Comparison of ENCODE assay signal across 20 cellular contexts in the genomic region with DNA sequence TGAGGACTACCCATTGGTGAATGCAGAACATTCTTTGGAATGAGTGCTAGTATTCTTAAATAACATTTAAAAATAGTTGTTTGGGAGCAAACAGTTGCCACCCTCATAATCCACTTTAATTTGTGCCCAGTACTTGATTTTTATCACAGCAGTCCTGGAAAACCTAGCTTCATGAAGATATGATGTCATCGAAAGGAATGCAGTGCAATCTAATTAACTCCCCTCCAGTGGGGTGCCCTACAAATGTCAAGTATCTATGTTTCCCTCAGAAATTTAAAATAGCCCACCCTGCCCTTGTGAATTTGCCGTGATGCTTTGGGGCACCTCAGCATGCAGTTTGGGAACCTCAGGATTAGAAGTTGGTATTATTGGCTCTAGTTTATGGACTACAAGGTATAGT. TPM values are rescaled to one million over a fixed set of nuclear protein-coding genes. Genes with fewer than 3 reads are reported as not detected.
DNase-seq lines count a peak whose midpoint lies in the region; ATAC-seq and TF ChIP-seq lines count a peak whose summit lies in the region.
"Had no signal": no experiment of that assay in that cellular context is flagged by ENCODE, and none has a peak within 500 bp of the region (broad histone marks: within the 10 kb centered on the region; RNA-seq: fewer than 3 reads in every experiment).

No MANE protein-coding gene starts in this region.

- CTCF ChIA-PET in OCI-LY7 (lab: Charles Lee; ENCODE audit: unreplicated experiment), result no interaction called here

- no TSS peak for BruUV-seq in OCI-LY7 (replicated peaks; lab: Mats Ljungman, UMichigan)

- H3K9me3 ChIP-seq in OCI-LY7 (ENCODE audit: low read length) (no peaks in the 10 kb centered on the region), skeletal muscle satellite cell (replicated peaks; ENCODE audit: low read length) (no peaks in the 10 kb centered on the region), testis (no peaks in the 10 kb centered on the region)

- H3K27ac ChIP-seq in OCI-LY7 (ENCODE audit: low read depth, low read length, poor library complexity, severe bottlenecking) (peak overlapping the region; percentile 26), epithelial cell of prostate (peak overlapping the region; percentile 85), testis (no peak overlapping the region)

- H2AFZ ChIP-seq in OCI-LY7 (ENCODE audit: low read length), result no peak overlapping the region

- H3K4me2 ChIP-seq in OCI-LY7 (ENCODE audit: low read length) (peak overlapping the region; percentile 41), skeletal muscle satellite cell (ENCODE audit: low read length) (peak overlapping the region; percentile 28)

- H3K4me3 ChIP-seq in OCI-LY7 (ENCODE audit: low read depth, low read length, poor library complexity, severe bottlenecking) (no peak overlapping the region), skeletal muscle satellite cell (ENCODE audit: low read length) (no peak overlapping the region), testis (no peak overlapping the region)

- DNase-seq in EH (ENCODE audit: low read depth) (peak; percentile 37), OCI-LY7 (ENCODE audit: low spot score) (no peak), epithelial cell of prostate (ENCODE audit: low read depth, low spot score) (no peak), amygdala (lab: John Stamatoyannopoulos, UW) (no peak), left cardiac atrium (no peak), NCI-H1694 treated with DMSO at 0.1 percent for 48 hours (lab: John Stamatoyannopoulos, UW) (no peak), testis (no peak)
- DNase-seq: activated CD4-positive, alpha-beta T cell treated with anti-CD3 and anti-CD28 coated beads for 48 hours; activated T-cell treated with anti-CD3 and anti-CD28 coated beads, Interleukin-2, amount 50 U/mL, for 4 hours; effector CD4-positive, alpha-beta T cell; GF-D8; H7; KBM-7; left colon; midbrain; NCI-H1105 treated with DMSO at 0.1 percent for 48 hours; NCI-H2171 treated with DMSO at 0.1 percent for 48 hours; retina; stimulated activated naive CD8-positive, alpha-beta T cell treated with anti-CD3 and anti-CD28 coated beads, Interleukin-15, amount 100 ng/mL, for 72 hours had no signal

- no peak for ATAC-seq in left cardiac atrium
- ATAC-seq: activated T-cell treated with anti-CD3 and anti-CD28 coated beads, Interleukin-2, amount 50 U/mL, for 4 hours; left colon; stimulated activated naive CD8-positive, alpha-beta T cell treated with anti-CD3 and anti-CD28 coated beads, Interleukin-15, amount 100 ng/mL, for 72 hours had no signal

- POLR2A ChIA-PET in OCI-LY7 (lab: Charles Lee), result interaction anchor here (1.7 to 5.1 kb wide), 3 partner anchors 7 to 61 kb away, joined by 4 to 43 read pairs (median 5); partner anchors contain the start of gene RAB9A

- intact Hi-C loops in OCI-LY7 (cut with micrococcal nuclease; ENCODE audit: unreplicated experiment), result no loop called here
- intact Hi-C loops in left cardiac atrium (cut with DNase I), result no loop called here
- intact Hi-C loops in testis (cut with DNase I; ENCODE audit: low total_unique reads), result no loop called here

- H3K9me2 ChIP-seq in OCI-LY7 (ENCODE audit: insufficient read depth, low read length), result no peaks in the 10 kb centered on the region

- WGBS in testis, 2 donors, result 80 to 88% methylated on average over 1 to 2 of the region's 2 CpGs

- H3K36me3 ChIP-seq in OCI-LY7 (ENCODE audit: insufficient read depth, low read length), result no peaks in the 10 kb centered on the region; the same call in 1 of the 2 replicates
- H3K36me3 ChIP-seq in skeletal muscle satellite cell (ENCODE audit: insufficient read depth, low read length), result no peaks in the 10 kb centered on the region
- no peaks in the 10 kb centered on the region for H3K36me3 ChIP-seq in testis (ENCODE audit: low read depth, missing control alignments)

- TF ChIP-seq CTCF in OCI-LY7 (conservative IDR thresholded peaks at IDR 0.05; ENCODE audit: low read length) (no peak), testis (IDR thresholded peaks at IDR 0.05) (no peak)

- H3K9ac ChIP-seq in skeletal muscle satellite cell (ENCODE audit: low read depth, low read length), result no peak overlapping the region

- no peak for TF ChIP-seq POLR2A in testis (IDR thresholded peaks at IDR 0.05)

- peaks cover 99% of the 10 kb centered on the region for H3K79me2 ChIP-seq in OCI-LY7 (ENCODE audit: insufficient read depth, low read depth, low read length)

- peaks cover 29% of the 10 kb centered on the region; the same call in 1 of the 2 replicates for H4K20me1 ChIP-seq in OCI-LY7 (ENCODE audit: insufficient read depth, low read length)

- H3K4me1 ChIP-seq in OCI-LY7 (ENCODE audit: insufficient read depth, low read length, poor library complexity, severe bottlenecking) (peaks cover 82% of the 10 kb centered on the region), skeletal muscle satellite cell (ENCODE audit: control insufficient read depth, insufficient read depth, low read length) (peaks cover 15% of the 10 kb centered on the region), testis (peaks cover 3% of the 10 kb centered on the region)

- H3K27me3 ChIP-seq in skeletal muscle satellite cell (ENCODE audit: control insufficient read depth, insufficient read depth, low read length) (no peaks in the 10 kb centered on the region), testis (no peaks in the 10 kb centered on the region)

RNA-seq across cellular contexts. Expression of gene RAB9A, which starts 5.4 kb away (rescaled TPM):
- total RNA-seq in OCI-LY7 (2014; rRNA removed; shearing (Covaris generic)), result 11.2 and 14.1 TPM in 2 replicates
- total RNA-seq in OCI-LY7 (2022) (9.4 and 11.7 TPM in 2 replicates), left cardiac atrium (10 to 100 TPM; 21.4 to 25.2 TPM), testis (10 to 100 TPM; 12.9 to 13.1 TPM)
- 31.9 and 34.5 TPM in 2 replicates for total RNA-seq in skeletal muscle satellite cell (2012; rRNA removed)
- polyA plus RNA-seq in testis (ENCODE audit: insufficient read depth, low read depth, low replicate concordance), result 13.2 TPM

RNA-seq across cellular contexts. Expression of gene TRAPPC2, which starts 40.1 kb away (rescaled TPM):
- 16.4 and 22.2 TPM in 2 replicates for total RNA-seq in OCI-LY7 (2014; rRNA removed; shearing (Covaris generic))
- total RNA-seq in OCI-LY7 (2022), result 27.0 and 32.3 TPM in 2 replicates
- 10.0 and 10.6 TPM in 2 replicates for total RNA-seq in skeletal muscle satellite cell (2012; rRNA removed)
- total RNA-seq in left cardiac atrium, result 1 to 10 TPM; 8.9 to 9.1 TPM
- total RNA-seq in testis, result 1 to 10 TPM; 8.7 to 9.7 TPM
- 7.1 TPM for polyA plus RNA-seq in testis (ENCODE audit: insufficient read depth, low read depth, low replicate concordance)

RNA-seq across cellular contexts. Expression of gene OFD1, which starts 40.2 kb away (rescaled TPM):
- total RNA-seq in OCI-LY7 (2014; rRNA removed; shearing (Covaris generic)), result 60.7 and 71.0 TPM in 2 replicates
- total RNA-seq in OCI-LY7 (2022), result 64.7 and 69.8 TPM in 2 replicates
- total RNA-seq in skeletal muscle satellite cell (2012; rRNA removed), result 9.1 and 18.6 TPM in 2 replicates
- 1 to 10 TPM; 9.3 TPM for total RNA-seq in left cardiac atrium
- total RNA-seq in testis, result 10 to 100 TPM; 36.3 to 39.7 TPM
- polyA plus RNA-seq in testis (ENCODE audit: insufficient read depth, low read depth, low replicate concordance), result 11.5 TPM

RNA-seq across cellular contexts. Expression of gene TCEANC, which starts 41.4 kb away (rescaled TPM):
- 4.5 and 6.0 TPM in 2 replicates for total RNA-seq in OCI-LY7 (2014; rRNA removed; shearing (Covaris generic))
- total RNA-seq in OCI-LY7 (2022) (4.0 and 4.8 TPM in 2 replicates), left cardiac atrium (1 to 10 TPM; 2.9 to 5.4 TPM), testis (1 to 10 TPM; 4.8 to 5.6 TPM)
- 1.7 and 1.8 TPM in 2 replicates for total RNA-seq in skeletal muscle satellite cell (2012; rRNA removed)
- 2.1 TPM for polyA plus RNA-seq in testis (ENCODE audit: insufficient read depth, low read depth, low replicate concordance)

Comparison
In these comparisons a context has a peak if more than half of its experiments do, and no peak if none do; other contexts are left out.
1. H3K27ac ChIP-seq: peak in OCI-LY7 (single experiment) and epithelial cell of prostate (single experiment); none in testis (0 of 2).